ENCODE assay signal across 13 cellular contexts in the genomic region with DNA sequence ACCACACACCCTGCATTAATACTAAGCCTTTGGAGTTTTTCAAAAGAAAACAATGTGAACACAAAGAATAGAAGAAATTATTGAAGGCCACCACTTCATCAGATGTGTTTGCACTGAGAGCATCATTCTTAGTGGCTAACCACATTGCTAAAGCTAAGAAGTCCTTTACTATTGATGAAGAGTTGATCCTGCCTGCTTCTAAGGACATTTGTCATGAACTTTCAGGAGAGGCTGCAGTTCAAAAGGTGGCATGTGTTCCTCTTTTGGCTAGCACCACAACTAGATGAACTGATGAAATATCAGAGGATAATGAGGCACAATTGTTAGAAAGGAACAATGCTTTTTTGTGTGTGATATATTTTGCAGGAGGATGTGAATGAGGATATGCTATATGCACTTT. TPM values are rescaled to one million over a fixed set of nuclear protein-coding genes. Genes with fewer than 3 reads are reported as not detected.
DNase-seq lines count a peak whose midpoint lies in the region; ATAC-seq, FAIRE-seq and TF ChIP-seq lines count a peak whose summit lies in the region.
"Had no signal": no experiment of that assay in that cellular context is flagged by ENCODE, and none has a peak within 500 bp of the region (broad histone marks: within the 10 kb centered on the region; RNA-seq: fewer than 3 reads in every experiment).

No MANE protein-coding gene starts in this region.

- H3K4me3 ChIP-seq in IMR-90 (ENCODE audit: insufficient read depth, low read depth, low read length) = no peak overlapping the region
- no peak overlapping the region for H3K4me3 ChIP-seq in astrocyte (ENCODE audit: insufficient read depth, low read depth, low read length)
- H3K4me3 ChIP-seq in osteoblast (ENCODE audit: insufficient read depth, low read length) = no peak overlapping the region
- H3K4me3 ChIP-seq: BLaER1 had no signal

- BruUV-seq in IMR-90 (replicated peaks; lab: Mats Ljungman, UMichigan) = no TSS peak

- no peak for TF ChIP-seq RAD21 in IMR-90 (IDR thresholded peaks at IDR 0.05; ENCODE audit: low read length)

- H3K18ac ChIP-seq in IMR-90 (ENCODE audit: low read depth, low read length) = no peak overlapping the region

- intact Hi-C loops in IMR-90 (cut with micrococcal nuclease) = loop anchor here (5.0 kb wide), 1 partner anchor 162 kb away; no protein-coding TSS in a partner anchor

- dilution Hi-C loops in IMR-90 (cut with HindIII; ENCODE audit: low sequenced_read_pairs, unreplicated experiment) = no loop called here

- H3K9me3 Mint-ChIP-seq in astrocyte (ENCODE audit: unreplicated experiment) = no peaks in the 10 kb centered on the region
- H3K9me3 Mint-ChIP-seq: HFFc6 had no signal

- H3K79me2 ChIP-seq in astrocyte (ENCODE audit: insufficient read depth, low read length) (peaks cover 23% of the 10 kb centered on the region), osteoblast (ENCODE audit: insufficient read depth, low read length) (peaks cover 23% of the 10 kb centered on the region)

- no peak overlapping the region for H3K4me3 Mint-ChIP-seq in astrocyte (ENCODE audit: unreplicated experiment)
- H3K4me3 Mint-ChIP-seq: HFFc6 had no signal

- H4K5ac ChIP-seq in IMR-90 (ENCODE audit: low read depth, low read length) = no peak overlapping the region

- H3K4me2 ChIP-seq in IMR-90 (ENCODE audit: low read depth, low read length) = no peak overlapping the region
- no peak overlapping the region for H3K4me2 ChIP-seq in astrocyte (ENCODE audit: low read length)
- no peak overlapping the region for H3K4me2 ChIP-seq in osteoblast (ENCODE audit: insufficient read depth, low read length)
- H3K4me2 ChIP-seq: BLaER1 had no signal

- no peak overlapping the region for H2BK120ac ChIP-seq in IMR-90 (ENCODE audit: low read depth, low read length)

- H3K4me1 ChIP-seq in IMR-90 (ENCODE audit: control insufficient read depth, insufficient read depth, low read length) (peaks cover 7% of the 10 kb centered on the region), astrocyte (ENCODE audit: insufficient read depth, low read length) (peaks cover 8% of the 10 kb centered on the region), osteoblast (ENCODE audit: insufficient read depth, low read length) (peaks cover 15% of the 10 kb centered on the region)

- POLR2A ChIA-PET in IMR-90 (lab: Charles Lee; ENCODE audit: unreplicated experiment) = no interaction called here

- no peak overlapping the region for H2AK9ac ChIP-seq in IMR-90 (replicated peaks; ENCODE audit: low read depth, low read length, poor library complexity)

- no peak overlapping the region for H3K27ac Mint-ChIP-seq in astrocyte (ENCODE audit: unreplicated experiment)
- H3K27ac Mint-ChIP-seq: HFFc6 had no signal

- H4K20me1 ChIP-seq in IMR-90 (ENCODE audit: insufficient read depth, low read length) (peaks cover 3% of the 10 kb centered on the region; the same call in 1 of the 2 replicates), astrocyte (ENCODE audit: insufficient read depth, low read length) (peaks cover 17% of the 10 kb centered on the region), osteoblast (ENCODE audit: insufficient read depth, low read length) (peaks cover 19% of the 10 kb centered on the region)

- no peaks in the 10 kb centered on the region for H3K27me3 Mint-ChIP-seq in astrocyte (ENCODE audit: low read depth, unreplicated experiment)

- no peak for ATAC-seq in IMR-90 (ENCODE audit: low read depth)

- no peak overlapping the region; the same call in 1 of the 2 replicates for H3K4ac ChIP-seq in IMR-90 (ENCODE audit: low read depth, low read length)

- peak; percentile 32 for FAIRE-seq in astrocyte (lab: Jason Lieb, UNC)

- no peak overlapping the region for H3K56ac ChIP-seq in IMR-90 (ENCODE audit: extremely low read depth, insufficient read depth, low read length)

- no peaks in the 10 kb centered on the region for H3K9me3 ChIP-seq in IMR-90 (ENCODE audit: control insufficient read depth, insufficient read depth, low read length)
- no peaks in the 10 kb centered on the region for H3K9me3 ChIP-seq in astrocyte (ENCODE audit: insufficient read depth, low read depth, low read length)
- no peaks in the 10 kb centered on the region for H3K9me3 ChIP-seq in osteoblast (ENCODE audit: low read depth, low read length)
- H3K9me3 ChIP-seq: BLaER1 had no signal

- H4K8ac ChIP-seq in IMR-90 (ENCODE audit: low read depth in 2 of 2, low read length in 2 of 2) = no peak overlapping the region; a peak in 1 of 4 replicates

- H3K9me1 ChIP-seq in IMR-90 (ENCODE audit: insufficient read depth, low read length) = peaks cover 11% of the 10 kb centered on the region; the same call in 1 of the 2 replicates

- 0 out of 2 replicates have a peak overlapping the region, but pooled peaks have one; percentile 23 for H3K14ac ChIP-seq in IMR-90 (replicated peaks; ENCODE audit: low read depth, low read length)

- no peak overlapping the region for H4K91ac ChIP-seq in IMR-90 (ENCODE audit: insufficient read depth, low read depth, low read length)

- no peak for TF ChIP-seq POLR2A in IMR-90 (IDR thresholded peaks at IDR 0.05; ENCODE audit: low read depth, low read length)

- no peaks in the 10 kb centered on the region for H3K27me3 ChIP-seq in IMR-90 (ENCODE audit: control insufficient read depth, insufficient read depth, low read length)
- no peaks in the 10 kb centered on the region for H3K27me3 ChIP-seq in astrocyte (ENCODE audit: insufficient read depth, low read length)
- H3K27me3 ChIP-seq in osteoblast (ENCODE audit: insufficient read depth, low read length) = no peaks in the 10 kb centered on the region
- H3K27me3 ChIP-seq: BLaER1 had no signal

- H3K27ac ChIP-seq in IMR-90 (ENCODE audit: insufficient read depth, low read length) (no peak overlapping the region), astrocyte (ENCODE audit: low read depth, low read length) (no peak overlapping the region), osteoblast (ENCODE audit: low read depth, low read length) (no peak overlapping the region)
- H3K27ac ChIP-seq: BLaER1 had no signal

- no peak overlapping the region for H3K9ac ChIP-seq in IMR-90 (ENCODE audit: low read depth, low read length)
- no peak overlapping the region for H3K9ac ChIP-seq in astrocyte (ENCODE audit: low read length)
- H3K9ac ChIP-seq: BLaER1 had no signal

- peaks cover 2 to 27% of the 10 kb centered on the region in 2 experiments; a peak in 3 of 4 replicates for H3K79me1 ChIP-seq in IMR-90 (ENCODE audit: low read depth in 1 of 2, low read length in 2 of 2)

- no peak overlapping the region for H2AFZ ChIP-seq in IMR-90 (replicated peaks; ENCODE audit: low read length, poor library complexity)
- H2AFZ ChIP-seq in astrocyte (ENCODE audit: low read depth, low read length) = no peak overlapping the region
- no peak overlapping the region for H2AFZ ChIP-seq in osteoblast (ENCODE audit: low read length)

- H2AK5ac ChIP-seq in IMR-90 (ENCODE audit: low read depth, low read length) = peak overlapping the region; percentile 15; the same call in 1 of the 2 replicates

- peaks cover 9% of the 10 kb centered on the region for H3K4me1 Mint-ChIP-seq in astrocyte (ENCODE audit: low read depth, unreplicated experiment)

- CTCF ChIA-PET in IMR-90 (lab: Yijun Ruan, JAX) = no interaction called here

- H2BK20ac ChIP-seq in IMR-90 (ENCODE audit: low read depth, low read length) = no peak overlapping the region

- in situ Hi-C loops in IMR-90 (cut with MboI; ENCODE audit: low sequenced_read_pairs) = loop anchor here (5.0 kb wide), 1 partner anchor 87 kb away; a partner anchor contains a TSS

- no peak overlapping the region for H3K23ac ChIP-seq in IMR-90 (ENCODE audit: low read depth, low read length)

- H3K36me3 Mint-ChIP-seq in astrocyte (ENCODE audit: low read depth, unreplicated experiment) = peaks cover 1% of the 10 kb centered on the region

- H3K36me3 ChIP-seq in IMR-90 (ENCODE audit: control insufficient read depth, insufficient read depth, low read length) (no peaks in the 10 kb centered on the region), astrocyte (ENCODE audit: insufficient read depth, low read length) (no peaks in the 10 kb centered on the region), osteoblast (ENCODE audit: insufficient read depth, low read length) (no peaks in the 10 kb centered on the region)
- H3K36me3 ChIP-seq: BLaER1 had no signal

- no peak overlapping the region for H2BK5ac ChIP-seq in IMR-90 (ENCODE audit: low read depth, low read length, poor library complexity, severe bottlenecking)

- peak overlapping the region; percentile 7; the same call in 1 of the 3 replicates for H2BK15ac ChIP-seq in IMR-90 (ENCODE audit: low read depth, low read length)

- DNase-seq in IMR-90 = no peak
- DNase-seq in astrocyte (ENCODE audit: low read depth) = no peak
- DNase-seq in midbrain (lab: John Stamatoyannopoulos, UW) = peak; percentile 10
- peak; percentile 57 for DNase-seq in superior temporal gyrus (ENCODE audit: extremely low spot score)
- no peak for DNase-seq in osteoblast (ENCODE audit: insufficient read length, low spot score, missing footprints)
- no peak for DNase-seq in COLO668 (lab: John Stamatoyannopoulos, UW; ENCODE audit: unreplicated experiment)
- no peak for DNase-seq in SKM-1 treated with dmso at 0.1 percent for 144 hours (lab: John Stamatoyannopoulos, UW; ENCODE audit: unreplicated experiment)
- DNase-seq: 8988T, Calu3, DMS 273 treated with DMSO at 0.1 percent for 48 hours, HCEC 1CT, HFFc6 had no signal

- TF ChIP-seq CTCF in IMR-90 (conservative IDR thresholded peaks at IDR 0.05; ENCODE audit: low read depth, low read length) (no peak), astrocyte (IDR thresholded peaks at IDR 0.05; ENCODE audit: insufficient read depth, low read depth, low read length) (no peak), osteoblast (IDR thresholded peaks at IDR 0.05; ENCODE audit: extremely low read depth, low read depth, low read length) (no peak)

TF ChIP-seq in IMR-90, 13 proteins besides CTCF, POLR2A, EP300 and RAD21:
- TF ChIP-seq MAFK (IDR thresholded peaks at IDR 0.05; ENCODE audit: low read depth, low read length) (no peak), BHLHE40 (IDR thresholded peaks at IDR 0.05; ENCODE audit: low read depth, low read length) (no peak)

RNA-seq across cellular contexts. Expression of a gene that starts 2.7 kb away (rescaled TPM):
- 147 and 308 TPM in 2 replicates for total RNA-seq in IMR-90 (2012; rRNA removed)
- 162 and 191 TPM in 2 replicates for polyA plus RNA-seq in IMR-90 (2012; rRNA removed)
- 116 and 250 TPM in 2 replicates for polyA plus RNA-seq in IMR-90 (2012; cell fraction: cytosol; rRNA removed)
- polyA plus RNA-seq in IMR-90 (2012; cell fraction: nucleus; rRNA removed; ENCODE audit: low replicate concordance) = 31.4 and 62.4 TPM in 2 replicates
- 165 and 166 TPM in 2 replicates for total RNA-seq in astrocyte
- 193 and 206 TPM in 2 replicates for total RNA-seq in osteoblast

Comparison
In these comparisons a context has a peak if more than half of its experiments do, and no peak if none do; other contexts are left out.
1. DNase-seq: peak in midbrain (single experiment) and superior temporal gyrus (single experiment); none in IMR-90 (single experiment), astrocyte (single experiment), osteoblast (single experiment), COLO668 (single experiment) and SKM-1 treated with dmso at 0.1 percent for 144 hours (single experiment).